ENCODE assay signal across 15 cellular contexts in the genomic region with DNA sequence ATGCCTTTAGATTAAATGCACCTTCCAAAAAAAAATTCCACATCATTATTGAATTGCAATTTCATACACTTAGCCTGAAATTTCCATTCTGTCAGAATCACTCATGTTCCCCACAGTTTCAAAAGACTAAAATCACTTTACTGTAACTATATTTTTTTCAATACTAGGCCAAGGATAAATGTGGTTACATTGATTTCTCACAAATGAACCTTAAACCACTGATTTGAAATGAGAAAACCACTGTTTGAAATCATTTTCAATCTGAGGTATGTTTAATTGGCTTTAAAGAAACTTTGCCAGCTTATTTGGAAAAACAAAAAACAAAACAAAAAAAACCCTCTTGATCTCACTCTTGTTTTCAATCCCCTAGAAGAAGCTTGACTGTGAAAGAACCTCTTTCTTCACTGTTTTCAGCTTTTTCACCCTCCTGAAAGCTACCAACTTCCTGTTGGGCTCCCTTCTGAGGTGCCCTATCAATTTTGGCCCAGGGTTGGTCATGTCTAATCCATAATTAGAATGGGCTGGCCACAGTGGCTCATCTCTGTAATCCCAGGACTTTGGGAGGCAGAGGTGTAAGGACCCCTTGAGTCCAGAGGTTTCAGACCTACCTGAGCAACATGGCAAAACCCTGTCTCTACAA.
"Had no signal": no experiment of that assay in that cellular context is flagged by ENCODE, and none has a peak within 500 bp of the region (broad histone marks: within the 10 kb centered on the region; RNA-seq: fewer than 3 reads in every experiment).

No MANE protein-coding gene starts in this region.

- H3K4me3 ChIP-seq: tibial artery had no signal

- H3K4me1 ChIP-seq: tibial artery had no signal

- H3K9me3 Mint-ChIP-seq: dendritic cell treated with granulocyte-macrophage colony-stimulating factor and Interleukin-4, amounts not matched to agents 40 ng/mL and 50 ng/mL, for 4 days; natural killer cell treated with Interleukin-12 subunit alpha and Interleukin-12 subunit beta and Interleukin-15 and Interleukin-18, amount 100 ng/mL, for 72 hours; stimulated activated effector memory CD8-positive, alpha-beta T cell treated with anti-CD3 and anti-CD28 coated beads, Interleukin-12 subunit alpha, Interleukin-12 subunit beta, amount 100 ng/mL, for 72 hours had no signal

- H3K36me3 ChIP-seq: tibial artery, WERI-Rb-1 had no signal

- H3K36me3 Mint-ChIP-seq: activated CD8-positive, alpha-beta memory T cell treated with anti-CD3 and anti-CD28 coated beads, Interleukin-2, amount 10 ng/mL, durations not matched to agents 7 days and 5 days; natural killer cell treated with Interleukin-12 subunit alpha and Interleukin-12 subunit beta and Interleukin-15 and Interleukin-18, amount 100 ng/mL, for 72 hours; stimulated activated effector memory CD8-positive, alpha-beta T cell treated with anti-CD3 and anti-CD28 coated beads, Interleukin-12 subunit alpha, Interleukin-12 subunit beta, amount 100 ng/mL, for 72 hours had no signal

- H3K27me3 Mint-ChIP-seq: dendritic cell treated with granulocyte-macrophage colony-stimulating factor and Interleukin-4, amounts not matched to agents 40 ng/mL and 50 ng/mL, for 4 days; T-helper 17 cell had no signal

- H3K9me3 ChIP-seq: tibial artery had no signal

- H3K27me3 ChIP-seq: tibial artery had no signal

- DNase-seq: activated CD8-positive, alpha-beta memory T cell treated with anti-CD3 and anti-CD28 coated beads, Interleukin-2, amount 10 ng/mL, durations not matched to agents 7 days and 5 days; effector memory CD4-positive, alpha-beta T cell; foreskin fibroblast; glutamatergic neuron; hypothalamus; mesenchymal stem cell; posterior cingulate gyrus; retina; T-helper 17 cell; tibial artery; WERI-Rb-1 had no signal

- H3K4me3 Mint-ChIP-seq: activated CD8-positive, alpha-beta memory T cell treated with anti-CD3 and anti-CD28 coated beads, Interleukin-2, amount 10 ng/mL, durations not matched to agents 7 days and 5 days; dendritic cell treated with granulocyte-macrophage colony-stimulating factor and Interleukin-4, amounts not matched to agents 40 ng/mL and 50 ng/mL, for 4 days; natural killer cell treated with Interleukin-12 subunit alpha and Interleukin-12 subunit beta and Interleukin-15 and Interleukin-18, amount 100 ng/mL, for 72 hours; stimulated activated effector memory CD8-positive, alpha-beta T cell treated with anti-CD3 and anti-CD28 coated beads, Interleukin-12 subunit alpha, Interleukin-12 subunit beta, amount 100 ng/mL, for 72 hours; T-helper 17 cell had no signal

- H3K27ac Mint-ChIP-seq: activated CD8-positive, alpha-beta memory T cell treated with anti-CD3 and anti-CD28 coated beads, Interleukin-2, amount 10 ng/mL, durations not matched to agents 7 days and 5 days; dendritic cell treated with granulocyte-macrophage colony-stimulating factor and Interleukin-4, amounts not matched to agents 40 ng/mL and 50 ng/mL, for 4 days; natural killer cell treated with Interleukin-12 subunit alpha and Interleukin-12 subunit beta and Interleukin-15 and Interleukin-18, amount 100 ng/mL, for 72 hours; stimulated activated effector memory CD8-positive, alpha-beta T cell treated with anti-CD3 and anti-CD28 coated beads, Interleukin-12 subunit alpha, Interleukin-12 subunit beta, amount 100 ng/mL, for 72 hours; T-helper 17 cell had no signal

- H3K27ac ChIP-seq: tibial artery, WERI-Rb-1 had no signal

- ATAC-seq: activated CD8-positive, alpha-beta memory T cell treated with anti-CD3 and anti-CD28 coated beads, Interleukin-2, amount 10 ng/mL, durations not matched to agents 7 days and 5 days; natural killer cell treated with Interleukin-12 subunit alpha and Interleukin-12 subunit beta and Interleukin-15 and Interleukin-18, amount 100 ng/mL, for 72 hours; SK-N-SH treated with all-trans-retinoic acid at 6 μM for 48 hours; stimulated activated effector memory CD8-positive, alpha-beta T cell treated with anti-CD3 and anti-CD28 coated beads, Interleukin-12 subunit alpha, Interleukin-12 subunit beta, amount 100 ng/mL, for 72 hours; T-helper 17 cell had no signal

- H3K4me1 Mint-ChIP-seq: stimulated activated effector memory CD8-positive, alpha-beta T cell treated with anti-CD3 and anti-CD28 coated beads, Interleukin-12 subunit alpha, Interleukin-12 subunit beta, amount 100 ng/mL, for 72 hours had no signal
